1 cellular context compared by ENCODE assay signal in genomic region chr11:12174145-12175143, GRCh38.
TF ChIP-seq lines count a peak whose summit lies in the region.

No MANE protein-coding gene starts in this region.

TF ChIP-seq in K562, 482 proteins besides CTCF, POLR2A, EP300 and RAD21 (continued from another document and continues in another):
- TF ChIP-seq ZBTB33 (CRISPR knock-in tag; IDR thresholded peaks at IDR 0.05) = no peak
- no peak for TF ChIP-seq TCFL5 (CRISPR knock-in tag; conservative IDR thresholded peaks at IDR 0.05)
- TF ChIP-seq PRDM10 (IDR thresholded peaks at IDR 0.05; ENCODE audit: partially characterized antibody) = no peak
- TF ChIP-seq FOXK1 (CRISPR knock-in tag; IDR thresholded peaks at IDR 0.05; ENCODE audit: borderline replicate concordance) = no peak
- TF ChIP-seq MEIS2 (IDR thresholded peaks at IDR 0.05; ENCODE audit: partially characterized antibody) = peak; percentile 67
- TF ChIP-seq TBP (optimal IDR thresholded peaks at IDR 0.05; ENCODE audit: low read depth, low read length) = no peak
- no peak for TF ChIP-seq GABPA (tag; conservative IDR thresholded peaks at IDR 0.05; ENCODE audit: low read depth)
- TF ChIP-seq ILF3 (IDR thresholded peaks at IDR 0.05; ENCODE audit: borderline replicate concordance) = no peak
- no peak for TF ChIP-seq RUNX1 (IDR thresholded peaks at IDR 0.05; ENCODE audit: low read depth)
- TF ChIP-seq ZC3H11A (IDR thresholded peaks at IDR 0.05; ENCODE audit: low read depth, low read length) = no peak
- peak; percentile 93 for TF ChIP-seq NFE2L1 (tag; IDR thresholded peaks at IDR 0.05; ENCODE audit: borderline replicate concordance, low read depth)
- TF ChIP-seq ZBTB7A (IDR thresholded peaks at IDR 0.05; ENCODE audit: borderline replicate concordance, control insufficient read depth, low read depth, low read length) = no peak
- TF ChIP-seq TAF1 (IDR thresholded peaks at IDR 0.05; ENCODE audit: control insufficient read depth, extremely low read depth, insufficient read depth, low read length, severe bottlenecking) = no peak
- TF ChIP-seq RCOR1 (IDR thresholded peaks at IDR 0.05; ENCODE audit: borderline replicate concordance in 1 of 2, low read depth in 2 of 2, low read length in 2 of 2) = no peak
- TF ChIP-seq FOXK2 (conservative IDR thresholded peaks at IDR 0.05 in 1 of 2, IDR thresholded peaks at IDR 0.05 in 1 of 2; ENCODE audit: low read depth in 2 of 2) = peak; percentile 38 to 59; a peak in 2 of 4 replicates
- TF ChIP-seq BRD9 (IDR thresholded peaks at IDR 0.05; ENCODE audit: low read depth, partially characterized antibody) = no peak
- TF ChIP-seq SLC30A9 (CRISPR knock-in tag; IDR thresholded peaks at IDR 0.05) = no peak
- no peak for TF ChIP-seq ZHX1 (conservative IDR thresholded peaks at IDR 0.05; ENCODE audit: low read length)
- TF ChIP-seq CEBPB (tag; IDR thresholded peaks at IDR 0.05) = no peak
- TF ChIP-seq CXXC5 (CRISPR knock-in tag; IDR thresholded peaks at IDR 0.05) = peak; percentile 30; the same call in 1 of the 2 replicates
- no peak for TF ChIP-seq ZEB2 (IDR thresholded peaks at IDR 0.05)
- TF ChIP-seq TEAD4 (IDR thresholded peaks at IDR 0.05; ENCODE audit: low read length) = no peak
- TF ChIP-seq TEAD4 (CRISPR knock-in tag; IDR thresholded peaks at IDR 0.05; ENCODE audit: borderline replicate concordance) = no peak
- TF ChIP-seq ATF7 (IDR thresholded peaks at IDR 0.05) = no peak
- TF ChIP-seq SNRNP70 (optimal IDR thresholded peaks at IDR 0.05; ENCODE audit: low read depth, low read length) = no peak
- TF ChIP-seq BACH1 (tag; IDR thresholded peaks at IDR 0.05) = peak; percentile 92
- no peak for TF ChIP-seq CC2D1A (IDR thresholded peaks at IDR 0.05)
- TF ChIP-seq ZFP36 (IDR thresholded peaks at IDR 0.05; ENCODE audit: low read depth, low read length, partially characterized antibody) = no peak
- TF ChIP-seq SOX6 (IDR thresholded peaks at IDR 0.05) = peak; percentile 75
- no peak for TF ChIP-seq HDAC1 (IDR thresholded peaks at IDR 0.05)
- peak; percentile 28 for TF ChIP-seq HNRNPK (IDR thresholded peaks at IDR 0.05; ENCODE audit: low read depth, low read length, poor library complexity, severe bottlenecking)
- no peak for TF ChIP-seq RBM14 (IDR thresholded peaks at IDR 0.05; ENCODE audit: borderline replicate concordance, insufficient read depth, low read depth, low read length)
- no peak for TF ChIP-seq CLOCK (CRISPR knock-in tag; IDR thresholded peaks at IDR 0.05; ENCODE audit: borderline replicate concordance)
- no peak for TF ChIP-seq NFIX (CRISPR knock-in tag; IDR thresholded peaks at IDR 0.05; ENCODE audit: low read depth)
- TF ChIP-seq ZNF561 (CRISPR knock-in tag; conservative IDR thresholded peaks at IDR 0.05) = no peak
- TF ChIP-seq ZNF436 (CRISPR knock-in tag; IDR thresholded peaks at IDR 0.05) = no peak
- no peak for TF ChIP-seq RREB1 (CRISPR knock-in tag; IDR thresholded peaks at IDR 0.05)
- 0 out of 2 replicates have a peak, but pooled peaks have one; percentile 48 for TF ChIP-seq CTBP1 (IDR thresholded peaks at IDR 0.05; ENCODE audit: borderline replicate concordance)
- no peak for TF ChIP-seq DIDO1 (tag; IDR thresholded peaks at IDR 0.05; ENCODE audit: low read depth)
- no peak for TF ChIP-seq PHF8 (IDR thresholded peaks at IDR 0.05; ENCODE audit: borderline replicate concordance, low read length)
- TF ChIP-seq RBBP5 (IDR thresholded peaks at IDR 0.05; ENCODE audit: borderline replicate concordance, insufficient read depth, low read length, poor library complexity, severe bottlenecking) = no peak
- TF ChIP-seq ZNF133 (CRISPR knock-in tag; IDR thresholded peaks at IDR 0.05) = no peak
- TF ChIP-seq BRF1 (IDR thresholded peaks at IDR 0.05; ENCODE audit: borderline replicate concordance, extremely low read depth, insufficient read length) = no peak
- no peak for TF ChIP-seq GTF2A2 (tag; IDR thresholded peaks at IDR 0.05)
- TF ChIP-seq DMBX1 (CRISPR knock-in tag; IDR thresholded peaks at IDR 0.05; ENCODE audit: borderline replicate concordance) = no peak
- 0 out of 2 replicates have a peak, but pooled peaks have one; percentile 16 for TF ChIP-seq ZNF395 (CRISPR knock-in tag; IDR thresholded peaks at IDR 0.05)
- TF ChIP-seq GMEB1 (CRISPR knock-in tag; IDR thresholded peaks at IDR 0.05) = no peak
